In the genomic region with DNA sequence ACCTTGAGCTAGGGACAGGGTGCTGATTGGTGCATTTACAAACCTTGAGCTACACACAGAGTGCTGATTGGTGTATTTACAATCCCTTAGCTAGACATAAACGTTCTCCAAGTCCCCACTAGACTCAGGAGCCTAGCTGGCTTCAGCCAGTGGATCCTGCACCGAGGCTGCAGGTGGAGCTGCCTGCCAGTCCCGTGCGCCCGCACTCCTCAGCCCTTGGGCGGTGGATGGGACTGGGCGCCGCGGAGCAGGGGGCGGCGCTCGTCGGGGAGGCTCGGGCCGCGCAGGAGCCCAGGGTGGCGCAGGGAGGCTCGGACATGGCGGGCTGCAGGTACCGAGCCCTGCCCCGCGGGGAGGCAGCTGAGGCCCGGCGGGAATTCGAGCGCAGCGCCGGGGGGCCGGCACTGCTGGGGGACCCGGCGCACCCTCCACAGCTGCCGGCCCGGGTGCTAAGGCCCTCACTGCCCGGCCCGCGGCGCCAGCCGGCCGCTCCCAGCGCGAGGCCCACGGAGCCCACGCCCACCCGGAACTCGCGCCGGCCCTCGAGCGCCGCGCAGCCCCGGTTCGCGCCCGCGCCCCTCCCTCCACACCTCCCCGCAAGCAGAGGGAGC, we compare ENCODE assay signal across 7 cellular contexts.
A peak's percentile ranks its signal among the peaks of the same experiment; 100 is the strongest.
DNase-seq lines count a peak whose midpoint lies in the region; ATAC-seq lines count a peak whose summit lies in the region.
"Not testable (repeated sequence)": the region's sequence is repeated elsewhere in the genome, so short reads cannot be mapped to it uniquely, and the experiment has no call there.

No MANE protein-coding gene starts in this region.

- H3K27ac Mint-ChIP-seq in activated T-cell treated with anti-CD3 and anti-CD28 coated beads, Interleukin-2, amount 50 U/mL, for 72 hours; natural killer cell treated with Interleukin-12 subunit alpha and Interleukin-12 subunit beta and Interleukin-15 and Interleukin-18, amount 100 ng/mL, for 72 hours; stimulated activated memory B cell treated with anti-CD40 and anti-IgM and Interleukin-4, amounts not matched to agents 10 μg/mL and 1 μg/mL and 100 μg/mL, for 72 hours: not testable (repeated sequence)

- H3K4me3 ChIP-seq in HAP-1 (peak overlapping the region; percentile 21), SJCRH30 (peak overlapping the region; percentile 36), iPS-11a (ENCODE audit: low read depth, low read length) (peak overlapping the region; percentile 20)

- not testable (repeated sequence) for H3K9me3 Mint-ChIP-seq in activated T-cell treated with anti-CD3 and anti-CD28 coated beads, Interleukin-2, amount 50 U/mL, for 72 hours; natural killer cell treated with Interleukin-12 subunit alpha and Interleukin-12 subunit beta and Interleukin-15 and Interleukin-18, amount 100 ng/mL, for 72 hours; stimulated activated memory B cell treated with anti-CD40 and anti-IgM and Interleukin-4, amounts not matched to agents 10 μg/mL and 1 μg/mL and 100 μg/mL, for 72 hours

- in situ Hi-C loops in HAP-1 (cut with MboI; ENCODE audit: low sequenced_read_pairs), result not testable (repeated sequence)

- H3K4me3 Mint-ChIP-seq in activated T-cell treated with anti-CD3 and anti-CD28 coated beads, Interleukin-2, amount 50 U/mL, for 72 hours, result peak overlapping the region; percentile 70 to 75
- peak overlapping the region; percentile 54 for H3K4me3 Mint-ChIP-seq in natural killer cell treated with Interleukin-12 subunit alpha and Interleukin-12 subunit beta and Interleukin-15 and Interleukin-18, amount 100 ng/mL, for 72 hours
- H3K4me3 Mint-ChIP-seq in stimulated activated memory B cell treated with anti-CD40 and anti-IgM and Interleukin-4, amounts not matched to agents 10 μg/mL and 1 μg/mL and 100 μg/mL, for 72 hours, result peak overlapping the region; percentile 74

- H3K4me1 Mint-ChIP-seq in activated T-cell treated with anti-CD3 and anti-CD28 coated beads, Interleukin-2, amount 50 U/mL, for 72 hours (ENCODE audit: low read depth), result peaks cover 16% of the 10 kb centered on the region
- peaks cover 24 to 25% of the 10 kb centered on the region in 2 donors for H3K4me1 Mint-ChIP-seq in natural killer cell treated with Interleukin-12 subunit alpha and Interleukin-12 subunit beta and Interleukin-15 and Interleukin-18, amount 100 ng/mL, for 72 hours (ENCODE audit: low read depth in 2 of 2)
- H3K4me1 Mint-ChIP-seq in stimulated activated memory B cell treated with anti-CD40 and anti-IgM and Interleukin-4, amounts not matched to agents 10 μg/mL and 1 μg/mL and 100 μg/mL, for 72 hours, result peaks cover 27% of the 10 kb centered on the region

- H3K36me3 ChIP-seq in HAP-1 (replicated peaks); SJCRH30: not testable (repeated sequence)

- H3K27me3 Mint-ChIP-seq in activated T-cell treated with anti-CD3 and anti-CD28 coated beads, Interleukin-2, amount 50 U/mL, for 72 hours (ENCODE audit: low read depth), result peaks cover 28% of the 10 kb centered on the region
- peaks cover 11 to 15% of the 10 kb centered on the region in 2 donors for H3K27me3 Mint-ChIP-seq in natural killer cell treated with Interleukin-12 subunit alpha and Interleukin-12 subunit beta and Interleukin-15 and Interleukin-18, amount 100 ng/mL, for 72 hours
- peaks cover 33% of the 10 kb centered on the region for H3K27me3 Mint-ChIP-seq in stimulated activated memory B cell treated with anti-CD40 and anti-IgM and Interleukin-4, amounts not matched to agents 10 μg/mL and 1 μg/mL and 100 μg/mL, for 72 hours

- ATAC-seq in activated T-cell treated with anti-CD3 and anti-CD28 coated beads, Interleukin-2, amount 50 U/mL, for 72 hours (replicated peaks in 1 of 2), result peak; percentile 45 to 60
- ATAC-seq in natural killer cell treated with Interleukin-12 subunit alpha and Interleukin-12 subunit beta and Interleukin-15 and Interleukin-18, amount 100 ng/mL, for 72 hours, result peak; percentile 67 to 78
- ATAC-seq in stimulated activated memory B cell treated with anti-CD40 and anti-IgM and Interleukin-4, amounts not matched to agents 10 μg/mL and 1 μg/mL and 100 μg/mL, for 72 hours, result peak; percentile 46

- H3K4me1 ChIP-seq in HAP-1, SJCRH30: not testable (repeated sequence)

- H3K9me3 ChIP-seq in HAP-1; SJCRH30 (replicated peaks): not testable (repeated sequence)

- peaks cover 29% of the 10 kb centered on the region for H3K27me3 ChIP-seq in HAP-1 (ENCODE audit: low read depth)
- peaks cover 19% of the 10 kb centered on the region for H3K27me3 ChIP-seq in SJCRH30

- H3K36me3 Mint-ChIP-seq in activated T-cell treated with anti-CD3 and anti-CD28 coated beads, Interleukin-2, amount 50 U/mL, for 72 hours (ENCODE audit: insufficient read depth in 2 of 2); natural killer cell treated with Interleukin-12 subunit alpha and Interleukin-12 subunit beta and Interleukin-15 and Interleukin-18, amount 100 ng/mL, for 72 hours; stimulated activated memory B cell treated with anti-CD40 and anti-IgM and Interleukin-4, amounts not matched to agents 10 μg/mL and 1 μg/mL and 100 μg/mL, for 72 hours: not testable (repeated sequence)

- peak in 1 of 2 experiments; percentile 52 for DNase-seq in HAP-1 (ENCODE audit: low spot score in 2 of 2)
- DNase-seq in SJCRH30; natural killer cell treated with Interleukin-12 subunit alpha and Interleukin-12 subunit beta and Interleukin-15 and Interleukin-18, amount 100 ng/mL, for 72 hours (ENCODE audit: low spot score): not testable (repeated sequence)
- DNase-seq in activated T-cell treated with anti-CD3 and anti-CD28 coated beads, Interleukin-2, amount 50 U/mL, for 72 hours, result peak; percentile 18 to 21
- peak; percentile 49 for DNase-seq in dermis blood vessel endothelial cell

- H3K27ac ChIP-seq in SJCRH30, result not testable (repeated sequence)
